In the genomic region with DNA sequence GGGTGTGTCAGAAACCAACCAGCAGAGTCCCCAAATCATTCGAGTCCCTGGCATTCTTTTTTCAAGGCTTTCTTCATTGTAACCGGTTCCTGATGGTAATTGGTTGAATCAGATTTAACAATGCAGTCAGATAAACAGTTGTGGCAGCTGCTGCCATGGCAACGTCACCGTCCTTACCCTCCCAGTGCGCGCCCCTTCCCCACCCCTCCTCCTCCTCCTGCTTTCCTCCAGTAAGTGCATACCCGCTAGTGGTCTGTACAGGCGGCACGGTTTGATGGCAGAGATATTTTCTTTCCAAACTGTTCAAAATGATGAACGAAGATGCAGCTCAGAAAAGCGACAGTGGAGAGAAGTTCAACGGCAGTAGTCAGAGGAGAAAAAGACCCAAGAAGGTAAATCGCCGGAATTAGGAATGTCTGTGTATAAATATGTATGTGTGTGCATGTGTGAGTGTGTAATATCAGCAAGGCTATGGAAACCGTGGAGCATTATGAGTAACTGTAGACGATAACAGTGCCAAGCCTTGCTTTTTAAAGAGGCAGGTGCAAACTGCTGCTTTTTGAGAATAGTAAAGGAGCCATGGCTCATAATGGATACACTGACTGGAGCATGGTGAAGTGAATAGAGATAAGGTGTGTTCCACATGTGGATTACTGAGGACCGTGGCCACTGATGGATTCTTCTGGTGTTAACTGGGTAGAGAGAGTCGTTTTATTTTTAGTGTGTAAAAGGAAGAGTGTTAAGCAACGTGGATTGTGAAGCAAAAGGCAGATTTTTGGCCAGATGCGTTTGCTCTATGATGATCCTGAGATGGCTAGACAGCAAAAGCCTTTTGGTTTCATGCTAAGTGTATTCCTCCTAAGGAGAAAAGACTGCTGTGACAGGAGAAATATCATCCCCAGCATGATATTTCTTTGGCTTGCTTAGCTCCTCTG, we compare ENCODE assay signal across 8 cellular contexts.
A peak's percentile ranks its signal among the peaks of the same experiment; 100 is the strongest.
DNase-seq lines count a peak whose midpoint lies in the region; ATAC-seq lines count a peak whose summit lies in the region.

A gene (plus strand): TSS at position 233 of the 935 bp plus-strand sequence. CDS start 76 bp downstream, at position 309.

- ATAC-seq in HG02981 (IDR thresholded peaks at IDR 0.05; ENCODE audit: unreplicated experiment) (no peak), GM21390 (IDR thresholded peaks at IDR 0.05; ENCODE audit: unreplicated experiment) (no peak), HG02840 (IDR thresholded peaks at IDR 0.05; ENCODE audit: low FRiP score, unreplicated experiment) (no peak)

- DNase-seq in NCI-H146 treated with DMSO at 0.1 percent for 48 hours (lab: John Stamatoyannopoulos, UW; ENCODE audit: unreplicated experiment) (peak; percentile 64), astrocyte of the hippocampus (ENCODE audit: low read depth, low spot score) (peak; percentile 67), inferior parietal cortex (ENCODE audit: extremely low spot score) (peak; percentile 68), superior temporal gyrus (ENCODE audit: extremely low spot score) (peak; percentile 83), NAMALWA (ENCODE audit: low spot score) (no peak)
